In genomic region chr20:38727602-38728236, GRCh38 we compare ENCODE assay signal across 12 cellular contexts. TPM values are rescaled to one million over a fixed set of nuclear protein-coding genes. Genes with fewer than 3 reads are reported as not detected.
A peak's percentile ranks its signal among the peaks of the same experiment; 100 is the strongest.
DNase-seq lines count a peak whose midpoint lies in the region; ATAC-seq, FAIRE-seq and TF ChIP-seq lines count a peak whose summit lies in the region.
"Had no signal": no experiment of that assay in that cellular context is flagged by ENCODE, and none has a peak within 500 bp of the region (broad histone marks: within the 10 kb centered on the region; RNA-seq: fewer than 3 reads in every experiment).

No MANE protein-coding gene starts in this region.

- ATAC-seq in GM21528 (IDR thresholded peaks at IDR 0.05; ENCODE audit: low FRiP score, unreplicated experiment): no peak

- peaks cover 22% of the 10 kb centered on the region for H3K9me3 Mint-ChIP-seq in activated CD4-positive, alpha-beta T cell treated with anti-CD3 and anti-CD28 coated beads, Interleukin-2, amount 10 ng/mL, durations not matched to agents 24 days and 14 days

- peaks cover 19% of the 10 kb centered on the region for H3K36me3 Mint-ChIP-seq in activated CD4-positive, alpha-beta T cell treated with anti-CD3 and anti-CD28 coated beads, Interleukin-2, amount 10 ng/mL, durations not matched to agents 24 days and 14 days (ENCODE audit: low read depth)

- H3K4me2 ChIP-seq in endothelial cell of umbilical vein (ENCODE audit: insufficient read depth, low read length): no peak overlapping the region

- intact Hi-C loops in activated CD4-positive, alpha-beta T cell treated with anti-CD3 and anti-CD28 coated beads, Interleukin-2, amount 10 ng/mL, durations not matched to agents 24 days and 14 days (cut with micrococcal nuclease): no loop called here
- intact Hi-C loops in endothelial cell of umbilical vein (cut with micrococcal nuclease): loop anchor here (2.0 kb wide), 4 partner anchors 63 to 321 kb away; partner anchors contain the start of gene PPP1R16B

- no peak for TF ChIP-seq CTCF in endothelial cell of umbilical vein (IDR thresholded peaks at IDR 0.05; ENCODE audit: extremely low read depth in 1 of 2, insufficient read depth in 1 of 2, low read depth in 1 of 2, low read length in 2 of 2)

- no TSS peak for BruUV-seq in endothelial cell of umbilical vein (replicated peaks; lab: Mats Ljungman, UMichigan)

- dilution Hi-C loops in endothelial cell of umbilical vein (cut with MboI; ENCODE audit: extremely low pct_ligation_motif_present, low sequenced_read_pairs): no loop called here

- peaks cover 84 to 89% of the 10 kb centered on the region in 2 experiments for H3K27me3 ChIP-seq in endothelial cell of umbilical vein (ENCODE audit: control insufficient read depth in 2 of 2, insufficient read depth in 2 of 2, low read length in 2 of 2)

- H3K27ac ChIP-seq in endothelial cell of umbilical vein (ENCODE audit: insufficient read depth, low read depth, low read length): no peak overlapping the region

- CTCF ChIA-PET in endothelial cell of umbilical vein (lab: Charles Lee): interaction anchor here (4.5 kb wide), 1 partner anchor 23 kb away, joined by 37 read pairs; no protein-coding TSS in a partner anchor

- H3K79me2 ChIP-seq in endothelial cell of umbilical vein (ENCODE audit: control insufficient read depth, insufficient read depth, low read length): no peaks in the 10 kb centered on the region

- peak overlapping the region; percentile 78 for H3K27ac Mint-ChIP-seq in activated CD4-positive, alpha-beta T cell treated with anti-CD3 and anti-CD28 coated beads, Interleukin-2, amount 10 ng/mL, durations not matched to agents 24 days and 14 days
- H3K27ac Mint-ChIP-seq: progenitor cell of endocrine pancreas had no signal

- peaks cover 6% of the 10 kb centered on the region for H3K4me1 ChIP-seq in endothelial cell of umbilical vein (ENCODE audit: control insufficient read depth, extremely low read depth, insufficient read depth, low read length)

- POLR2A ChIA-PET in endothelial cell of umbilical vein (lab: Charles Lee): no interaction called here

- no peaks in the 10 kb centered on the region for H3K9me3 ChIP-seq in endothelial cell of umbilical vein (replicated peaks; ENCODE audit: control insufficient read depth, insufficient read depth, low read length)

- FAIRE-seq in endothelial cell of umbilical vein (lab: Jason Lieb, UNC): no peak

- H3K36me3 ChIP-seq in endothelial cell of umbilical vein (ENCODE audit: control insufficient read depth in 2 of 2, extremely low read depth in 1 of 2, insufficient read depth in 2 of 2, low read length in 2 of 2): no peaks in the 10 kb centered on the region

- peak overlapping the region; percentile 1 for H2AFZ ChIP-seq in endothelial cell of umbilical vein (ENCODE audit: low read depth, low read length)

- H3K4me1 Mint-ChIP-seq in activated CD4-positive, alpha-beta T cell treated with anti-CD3 and anti-CD28 coated beads, Interleukin-2, amount 10 ng/mL, durations not matched to agents 24 days and 14 days: peaks cover 49% of the 10 kb centered on the region

- H3K9me1 ChIP-seq in endothelial cell of umbilical vein (replicated peaks; ENCODE audit: control insufficient read depth, extremely low read depth, insufficient read depth, low read length): no peaks in the 10 kb centered on the region

- no peak for TF ChIP-seq POLR2A in endothelial cell of umbilical vein (IDR thresholded peaks at IDR 0.05; ENCODE audit: low read depth, low read length)

- peak overlapping the region; percentile 48 for H3K4me3 Mint-ChIP-seq in activated CD4-positive, alpha-beta T cell treated with anti-CD3 and anti-CD28 coated beads, Interleukin-2, amount 10 ng/mL, durations not matched to agents 24 days and 14 days

- H3K4me3 ChIP-seq in endothelial cell of umbilical vein (replicated peaks in 1 of 3; ENCODE audit: insufficient read depth in 1 of 3, low read depth in 1 of 3, low read length in 3 of 3): no peak overlapping the region

- H4K20me1 ChIP-seq in endothelial cell of umbilical vein (replicated peaks; ENCODE audit: control insufficient read depth, extremely low read depth, insufficient read depth, low read length): no peaks in the 10 kb centered on the region

- peak; percentile 67 for DNase-seq in activated CD4-positive, alpha-beta T cell treated with anti-CD3 and anti-CD28 coated beads, Interleukin-2, amount 10 ng/mL, durations not matched to agents 24 days and 14 days
- DNase-seq in activated CD4-positive, alpha-beta T cell treated with anti-CD3 and anti-CD28 coated beads for 1 hour: no peak
- DNase-seq in T-helper 9 cell: peak; percentile 4
- no peak for DNase-seq in endothelial cell of umbilical vein (ENCODE audit: low read depth, low spot score)
- DNase-seq in stimulated activated CD8-positive, alpha-beta memory T cell treated with anti-CD3 and anti-CD28 coated beads, Interleukin-4, amount 100 ng/mL, for 48 hours: peak; percentile 34
- no peak for DNase-seq in SK-N-DZ (ENCODE audit: low spot score)
- DNase-seq in COLO668 (lab: John Stamatoyannopoulos, UW; ENCODE audit: unreplicated experiment): no peak
- DNase-seq: foreskin melanocyte had no signal

- H3K9ac ChIP-seq in endothelial cell of umbilical vein (replicated peaks; ENCODE audit: extremely low read depth, insufficient read depth, low read length): no peak overlapping the region

- H3K27me3 Mint-ChIP-seq in activated CD4-positive, alpha-beta T cell treated with anti-CD3 and anti-CD28 coated beads, Interleukin-2, amount 10 ng/mL, durations not matched to agents 24 days and 14 days: peaks cover 85% of the 10 kb centered on the region

TF ChIP-seq in endothelial cell of umbilical vein, 7 proteins besides CTCF, POLR2A, EP300 and RAD21:
- no peak for TF ChIP-seq MYC (IDR thresholded peaks at IDR 0.05; ENCODE audit: low read depth, low read length)
- no peak for TF ChIP-seq JUN (IDR thresholded peaks at IDR 0.05; ENCODE audit: borderline replicate concordance, insufficient read depth, insufficient read length, low read depth)
- peak; percentile 92 for TF ChIP-seq EZH2 (IDR thresholded peaks at IDR 0.05; ENCODE audit: borderline replicate concordance, low read depth, low read length, severe bottlenecking)

RNA-seq across cellular contexts. Expression of gene SLC32A1, which starts 3.4 kb away (rescaled TPM):
- total RNA-seq in activated CD4-positive, alpha-beta T cell treated with anti-CD3 and anti-CD28 coated beads, Interleukin-2, amount 10 ng/mL, durations not matched to agents 24 days and 14 days: not detected in 2 replicates
- not detected in 2 replicates for total RNA-seq in endothelial cell of umbilical vein
- 0.04 TPM in 1 of 2 replicates, not detected in the other for polyA plus RNA-seq in endothelial cell of umbilical vein
- not detected in 2 replicates for polyA plus RNA-seq in endothelial cell of umbilical vein (2011; cell fraction: cytosol; rRNA removed)
- polyA plus RNA-seq in endothelial cell of umbilical vein (2011; cell fraction: nucleus; rRNA removed): not detected in 2 replicates
- not detected in 2 replicates for polyA plus RNA-seq in endothelial cell of umbilical vein (2012)
- not detected in 2 replicates for polyA minus RNA-seq in endothelial cell of umbilical vein
- polyA minus RNA-seq in endothelial cell of umbilical vein (2011; cell fraction: cytosol; rRNA and poly(A)+ RNA removed): not detected
- polyA minus RNA-seq in endothelial cell of umbilical vein (2011; cell fraction: nucleus; rRNA and poly(A)+ RNA removed): not detected in 2 replicates
- polyA plus RNA-seq in SK-N-DZ (2014; cell fraction: cytosol; rRNA removed): not detected in 2 replicates
- not detected in 2 replicates for polyA plus RNA-seq in SK-N-DZ (2014; cell fraction: nucleus; rRNA removed)
- total RNA-seq: lower leg skin, NCI-H460, progenitor cell of endocrine pancreas had no signal

RNA-seq across cellular contexts. Expression of gene ACTR5, which starts 20.5 kb away (rescaled TPM):
- total RNA-seq in activated CD4-positive, alpha-beta T cell treated with anti-CD3 and anti-CD28 coated beads, Interleukin-2, amount 10 ng/mL, durations not matched to agents 24 days and 14 days: 15.2 and 15.8 TPM in 2 replicates
- total RNA-seq in endothelial cell of umbilical vein: 9.7 and 11.3 TPM in 2 replicates
- 8.8 and 8.9 TPM in 2 replicates for polyA plus RNA-seq in endothelial cell of umbilical vein
- polyA plus RNA-seq in endothelial cell of umbilical vein (2011; cell fraction: cytosol; rRNA removed): 8.8 and 9.3 TPM in 2 replicates
- polyA plus RNA-seq in endothelial cell of umbilical vein (2011; cell fraction: nucleus; rRNA removed): 26.9 and 28.0 TPM in 2 replicates
- polyA plus RNA-seq in endothelial cell of umbilical vein (2012): 7.5 and 8.5 TPM in 2 replicates
- 8.0 and 8.5 TPM in 2 replicates for polyA minus RNA-seq in endothelial cell of umbilical vein
- 9.7 TPM for polyA minus RNA-seq in endothelial cell of umbilical vein (2011; cell fraction: cytosol; rRNA and poly(A)+ RNA removed)
- 5.6 and 6.9 TPM in 2 replicates for polyA minus RNA-seq in endothelial cell of umbilical vein (2011; cell fraction: nucleus; rRNA and poly(A)+ RNA removed)
- polyA plus RNA-seq in SK-N-DZ (2014; cell fraction: cytosol; rRNA removed): 25.8 and 28.5 TPM in 2 replicates
- polyA plus RNA-seq in SK-N-DZ (2014; cell fraction: nucleus; rRNA removed): 55.5 and 69.2 TPM in 2 replicates

Comparison
In these comparisons a context has a peak if more than half of its experiments do, and no peak if none do; other contexts are left out.
1. DNase-seq: peak in activated CD4-positive, alpha-beta T cell treated with anti-CD3 and anti-CD28 coated beads, Interleukin-2, amount 10 ng/mL, durations not matched to agents 24 days and 14 days (single experiment), T-helper 9 cell (single experiment) and stimulated activated CD8-positive, alpha-beta memory T cell treated with anti-CD3 and anti-CD28 coated beads, Interleukin-4, amount 100 ng/mL, for 48 hours (single experiment); none in activated CD4-positive, alpha-beta T cell treated with anti-CD3 and anti-CD28 coated beads for 1 hour (single experiment), endothelial cell of umbilical vein (single experiment), SK-N-DZ (single experiment) and COLO668 (single experiment).